In the genomic region with DNA sequence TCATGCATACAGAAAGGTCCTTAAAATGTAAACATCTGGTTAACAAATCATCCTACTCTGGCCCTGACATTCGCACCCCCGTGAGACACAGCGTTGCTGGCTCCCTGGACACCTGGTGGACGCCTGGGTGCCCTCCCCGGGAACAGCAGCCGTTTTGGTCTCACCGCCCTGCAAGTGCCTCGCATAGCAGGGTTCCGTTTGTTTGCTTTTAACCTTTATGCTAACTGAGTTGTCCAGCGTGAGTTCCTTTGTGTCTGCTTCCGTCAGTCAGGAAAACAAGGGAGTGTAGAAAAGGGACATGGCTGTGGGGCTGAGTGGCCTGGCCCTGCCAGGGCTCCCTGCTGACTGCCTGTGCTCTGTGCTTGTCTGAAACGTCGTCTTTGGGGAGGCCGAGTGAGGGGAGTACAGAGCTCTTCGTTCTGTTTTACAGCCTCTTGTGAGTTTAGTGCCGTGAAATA, we compare ENCODE assay signal across 1 cellular context.
TF ChIP-seq lines count a peak whose summit lies in the region.

No MANE protein-coding gene starts in this region.

TF ChIP-seq in HepG2, 621 proteins besides CTCF, POLR2A, EP300 and RAD21 (continued from another document and continues in another):
- TF ChIP-seq ZBTB33 (CRISPR knock-in tag; IDR thresholded peaks at IDR 0.05) (no peak; the same call in 1 of the 2 replicates), ZFP91 (CRISPR knock-in tag; IDR thresholded peaks at IDR 0.05; ENCODE audit: borderline replicate concordance) (no peak), ZNF33B (CRISPR knock-in tag; IDR thresholded peaks at IDR 0.05) (no peak), EEA1 (CRISPR knock-in tag; IDR thresholded peaks at IDR 0.05; ENCODE audit: borderline replicate concordance) (no peak), AHR (CRISPR knock-in tag; IDR thresholded peaks at IDR 0.05) (no peak), ZBTB7A (CRISPR knock-in tag; IDR thresholded peaks at IDR 0.05) (no peak), ZKSCAN8 (CRISPR knock-in tag; IDR thresholded peaks at IDR 0.05; ENCODE audit: borderline replicate concordance) (peak; percentile 64; the same call in 1 of the 2 replicates), ZNF737 (CRISPR knock-in tag; IDR thresholded peaks at IDR 0.05; ENCODE audit: borderline replicate concordance) (no peak), PCBP1 (IDR thresholded peaks at IDR 0.05; ENCODE audit: borderline replicate concordance, low read depth, low read length) (no peak), ZNF557 (CRISPR knock-in tag; IDR thresholded peaks at IDR 0.05) (no peak), ZNF841 (CRISPR knock-in tag; IDR thresholded peaks at IDR 0.05; ENCODE audit: borderline replicate concordance) (no peak), SOX6 (IDR thresholded peaks at IDR 0.05) (no peak), SOX6 (CRISPR knock-in tag; IDR thresholded peaks at IDR 0.05) (peak; percentile 93), HNRNPLL (IDR thresholded peaks at IDR 0.05; ENCODE audit: low read depth, low read length, poor library complexity, severe bottlenecking) (no peak), GTF3A (CRISPR knock-in tag; conservative IDR thresholded peaks at IDR 0.05) (no peak), NR2C2 (CRISPR knock-in tag; IDR thresholded peaks at IDR 0.05; ENCODE audit: borderline replicate concordance) (peak; percentile 45; the same call in 1 of the 2 replicates), RERE (CRISPR knock-in tag; IDR thresholded peaks at IDR 0.05; ENCODE audit: low read depth) (no peak), ZFP82 (CRISPR knock-in tag; IDR thresholded peaks at IDR 0.05; ENCODE audit: borderline replicate concordance) (no peak), YEATS2 (CRISPR knock-in tag; IDR thresholded peaks at IDR 0.05; ENCODE audit: borderline replicate concordance) (no peak), ZMAT3 (CRISPR knock-in tag; conservative IDR thresholded peaks at IDR 0.05) (no peak), NFE2L1 (CRISPR knock-in tag; IDR thresholded peaks at IDR 0.05; ENCODE audit: borderline replicate concordance) (no peak), FOXK2 (IDR thresholded peaks at IDR 0.05) (no peak), TEF (CRISPR knock-in tag; IDR thresholded peaks at IDR 0.05) (no peak), AGO1 (IDR thresholded peaks at IDR 0.05; ENCODE audit: low read depth, low read length, poor library complexity, severe bottlenecking) (no peak), TOPORS (CRISPR knock-in tag; IDR thresholded peaks at IDR 0.05) (no peak), HDAC2 (CRISPR knock-in tag; IDR thresholded peaks at IDR 0.05) (no peak; the same call in 1 of the 2 replicates), ZFP90 (CRISPR knock-in tag; IDR thresholded peaks at IDR 0.05; ENCODE audit: borderline replicate concordance) (no peak), ZNF746 (CRISPR knock-in tag; IDR thresholded peaks at IDR 0.05) (no peak), ZNF674 (CRISPR knock-in tag; IDR thresholded peaks at IDR 0.05; ENCODE audit: low read depth) (no peak), NR1H2 (CRISPR knock-in tag; IDR thresholded peaks at IDR 0.05; ENCODE audit: borderline replicate concordance, low read depth) (no peak), ZNF788 (CRISPR knock-in tag; IDR thresholded peaks at IDR 0.05; ENCODE audit: borderline replicate concordance) (peak; percentile 15; the same call in 1 of the 2 replicates), ZNF460 (CRISPR knock-in tag; IDR thresholded peaks at IDR 0.05; ENCODE audit: borderline replicate concordance) (peak; percentile 44; the same call in 1 of the 2 replicates), RFX1 (IDR thresholded peaks at IDR 0.05) (no peak), SNAPC2 (CRISPR knock-in tag; IDR thresholded peaks at IDR 0.05) (no peak), ZFP1 (CRISPR knock-in tag; IDR thresholded peaks at IDR 0.05) (no peak), ATM (IDR thresholded peaks at IDR 0.05; ENCODE audit: borderline replicate concordance) (no peak), ZNF773 (CRISPR knock-in tag; IDR thresholded peaks at IDR 0.05; ENCODE audit: borderline replicate concordance) (no peak), DNMT3B (CRISPR knock-in tag; conservative IDR thresholded peaks at IDR 0.05) (no peak), RELA (CRISPR knock-in tag; IDR thresholded peaks at IDR 0.05) (no peak), ETS1 (CRISPR knock-in tag; IDR thresholded peaks at IDR 0.05) (no peak), FOXA1 (IDR thresholded peaks at IDR 0.05) (no peak), FOXA1 (CRISPR knock-in tag; IDR thresholded peaks at IDR 0.05) (peak; percentile 56), MAX (IDR thresholded peaks at IDR 0.05) (peak; percentile 46; the same call in 1 of the 2 replicates), POLR2G (IDR thresholded peaks at IDR 0.05; ENCODE audit: low read depth, low read length) (no peak), ZNF562 (CRISPR knock-in tag; IDR thresholded peaks at IDR 0.05; ENCODE audit: borderline replicate concordance) (no peak), ZNF383 (CRISPR knock-in tag; IDR thresholded peaks at IDR 0.05; ENCODE audit: borderline replicate concordance) (no peak)
- TF ChIP-seq, protein P1, sequence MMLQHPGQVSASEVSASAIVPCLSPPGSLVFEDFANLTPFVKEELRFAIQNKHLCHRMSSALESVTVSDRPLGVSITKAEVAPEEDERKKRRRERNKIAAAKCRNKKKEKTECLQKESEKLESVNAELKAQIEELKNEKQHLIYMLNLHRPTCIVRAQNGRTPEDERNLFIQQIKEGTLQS (CRISPR knock-in tag; IDR thresholded peaks at IDR 0.05): no peak
- TF ChIP-seq, protein P2, sequence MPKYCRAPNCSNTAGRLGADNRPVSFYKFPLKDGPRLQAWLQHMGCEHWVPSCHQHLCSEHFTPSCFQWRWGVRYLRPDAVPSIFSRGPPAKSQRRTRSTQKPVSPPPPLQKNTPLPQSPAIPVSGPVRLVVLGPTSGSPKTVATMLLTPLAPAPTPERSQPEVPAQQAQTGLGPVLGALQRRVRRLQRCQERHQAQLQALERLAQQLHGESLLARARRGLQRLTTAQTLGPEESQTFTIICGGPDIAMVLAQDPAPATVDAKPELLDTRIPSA (CRISPR knock-in tag; IDR thresholded peaks at IDR 0.05; ENCODE audit: borderline replicate concordance): no peak
- TF ChIP-seq, protein P3, sequence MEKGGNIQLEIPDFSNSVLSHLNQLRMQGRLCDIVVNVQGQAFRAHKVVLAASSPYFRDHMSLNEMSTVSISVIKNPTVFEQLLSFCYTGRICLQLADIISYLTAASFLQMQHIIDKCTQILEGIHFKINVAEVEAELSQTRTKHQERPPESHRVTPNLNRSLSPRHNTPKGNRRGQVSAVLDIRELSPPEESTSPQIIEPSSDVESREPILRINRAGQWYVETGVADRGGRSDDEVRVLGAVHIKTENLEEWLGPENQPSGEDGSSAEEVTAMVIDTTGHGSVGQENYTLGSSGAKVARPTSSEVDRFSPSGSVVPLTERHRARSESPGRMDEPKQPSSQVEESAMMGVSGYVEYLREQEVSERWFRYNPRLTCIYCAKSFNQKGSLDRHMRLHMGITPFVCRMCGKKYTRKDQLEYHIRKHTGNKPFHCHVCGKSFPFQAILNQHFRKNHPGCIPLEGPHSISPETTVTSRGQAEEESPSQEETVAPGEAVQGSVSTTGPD (CRISPR knock-in tag; IDR thresholded peaks at IDR 0.05): no peak
- TF ChIP-seq, protein P4, sequence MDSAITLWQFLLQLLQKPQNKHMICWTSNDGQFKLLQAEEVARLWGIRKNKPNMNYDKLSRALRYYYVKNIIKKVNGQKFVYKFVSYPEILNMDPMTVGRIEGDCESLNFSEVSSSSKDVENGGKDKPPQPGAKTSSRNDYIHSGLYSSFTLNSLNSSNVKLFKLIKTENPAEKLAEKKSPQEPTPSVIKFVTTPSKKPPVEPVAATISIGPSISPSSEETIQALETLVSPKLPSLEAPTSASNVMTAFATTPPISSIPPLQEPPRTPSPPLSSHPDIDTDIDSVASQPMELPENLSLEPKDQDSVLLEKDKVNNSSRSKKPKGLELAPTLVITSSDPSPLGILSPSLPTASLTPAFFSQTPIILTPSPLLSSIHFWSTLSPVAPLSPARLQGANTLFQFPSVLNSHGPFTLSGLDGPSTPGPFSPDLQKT (CRISPR knock-in tag; IDR thresholded peaks at IDR 0.05; ENCODE audit: borderline replicate concordance): no peak
- TF ChIP-seq, protein P5, sequence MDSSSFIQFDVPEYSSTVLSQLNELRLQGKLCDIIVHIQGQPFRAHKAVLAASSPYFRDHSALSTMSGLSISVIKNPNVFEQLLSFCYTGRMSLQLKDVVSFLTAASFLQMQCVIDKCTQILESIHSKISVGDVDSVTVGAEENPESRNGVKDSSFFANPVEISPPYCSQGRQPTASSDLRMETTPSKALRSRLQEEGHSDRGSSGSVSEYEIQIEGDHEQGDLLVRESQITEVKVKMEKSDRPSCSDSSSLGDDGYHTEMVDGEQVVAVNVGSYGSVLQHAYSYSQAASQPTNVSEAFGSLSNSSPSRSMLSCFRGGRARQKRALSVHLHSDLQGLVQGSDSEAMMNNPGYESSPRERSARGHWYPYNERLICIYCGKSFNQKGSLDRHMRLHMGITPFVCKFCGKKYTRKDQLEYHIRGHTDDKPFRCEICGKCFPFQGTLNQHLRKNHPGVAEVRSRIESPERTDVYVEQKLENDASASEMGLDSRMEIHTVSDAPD (CRISPR knock-in tag; IDR thresholded peaks at IDR 0.05): no peak
